ENCODE assay signal across 1 cellular context in genomic region chr1:184052194-184052559, GRCh38.
TF ChIP-seq lines count a peak whose summit lies in the region.

No MANE protein-coding gene starts in this region.

TF ChIP-seq in K562, 482 proteins besides CTCF, POLR2A, EP300 and RAD21 (continued from another document and continues in another):
- no peak for TF ChIP-seq MCM7 (IDR thresholded peaks at IDR 0.05)
- TF ChIP-seq ZNF133 (CRISPR knock-in tag; IDR thresholded peaks at IDR 0.05), result no peak
- TF ChIP-seq, protein P1, sequence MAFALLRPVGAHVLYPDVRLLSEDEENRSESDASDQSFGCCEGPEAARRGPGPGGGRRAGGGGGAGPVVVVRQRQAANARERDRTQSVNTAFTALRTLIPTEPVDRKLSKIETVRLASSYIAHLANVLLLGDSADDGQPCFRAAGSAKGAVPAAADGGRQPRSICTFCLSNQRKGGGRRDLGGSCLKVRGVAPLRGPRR (CRISPR knock-in tag; IDR thresholded peaks at IDR 0.05), result no peak
- TF ChIP-seq ZNF263 (CRISPR knock-in tag; IDR thresholded peaks at IDR 0.05; ENCODE audit: borderline replicate concordance), result no peak
- no peak for TF ChIP-seq NR2C2 (CRISPR knock-in tag; IDR thresholded peaks at IDR 0.05)
- no peak for TF ChIP-seq NR2C2 (tag; IDR thresholded peaks at IDR 0.05)
- TF ChIP-seq, protein P2, sequence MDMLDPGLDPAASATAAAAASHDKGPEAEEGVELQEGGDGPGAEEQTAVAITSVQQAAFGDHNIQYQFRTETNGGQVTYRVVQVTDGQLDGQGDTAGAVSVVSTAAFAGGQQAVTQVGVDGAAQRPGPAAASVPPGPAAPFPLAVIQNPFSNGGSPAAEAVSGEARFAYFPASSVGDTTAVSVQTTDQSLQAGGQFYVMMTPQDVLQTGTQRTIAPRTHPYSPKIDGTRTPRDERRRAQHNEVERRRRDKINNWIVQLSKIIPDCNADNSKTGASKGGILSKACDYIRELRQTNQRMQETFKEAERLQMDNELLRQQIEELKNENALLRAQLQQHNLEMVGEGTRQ (CRISPR knock-in tag; IDR thresholded peaks at IDR 0.05), result no peak
- peak; percentile 49 for TF ChIP-seq CHD1 (IDR thresholded peaks at IDR 0.05; ENCODE audit: low read length)
- TF ChIP-seq PURB (CRISPR knock-in tag; IDR thresholded peaks at IDR 0.05; ENCODE audit: low read depth), result no peak
- TF ChIP-seq FOXA1 (IDR thresholded peaks at IDR 0.05; ENCODE audit: borderline replicate concordance), result no peak
- TF ChIP-seq, protein P3, sequence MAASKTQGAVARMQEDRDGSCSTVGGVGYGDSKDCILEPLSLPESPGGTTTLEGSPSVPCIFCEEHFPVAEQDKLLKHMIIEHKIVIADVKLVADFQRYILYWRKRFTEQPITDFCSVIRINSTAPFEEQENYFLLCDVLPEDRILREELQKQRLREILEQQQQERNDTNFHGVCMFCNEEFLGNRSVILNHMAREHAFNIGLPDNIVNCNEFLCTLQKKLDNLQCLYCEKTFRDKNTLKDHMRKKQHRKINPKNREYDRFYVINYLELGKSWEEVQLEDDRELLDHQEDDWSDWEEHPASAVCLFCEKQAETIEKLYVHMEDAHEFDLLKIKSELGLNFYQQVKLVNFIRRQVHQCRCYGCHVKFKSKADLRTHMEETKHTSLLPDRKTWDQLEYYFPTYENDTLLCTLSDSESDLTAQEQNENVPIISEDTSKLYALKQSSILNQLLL (CRISPR knock-in tag; IDR thresholded peaks at IDR 0.05; ENCODE audit: borderline replicate concordance), result no peak
- TF ChIP-seq KDM1A (IDR thresholded peaks at IDR 0.05), result 0 out of 4 replicates have a peak, but pooled peaks of 1 of the 2 experiments have one; percentile 1
- no peak for TF ChIP-seq XRCC5 (IDR thresholded peaks at IDR 0.05; ENCODE audit: low read depth, low read length)
- TF ChIP-seq, protein P4, sequence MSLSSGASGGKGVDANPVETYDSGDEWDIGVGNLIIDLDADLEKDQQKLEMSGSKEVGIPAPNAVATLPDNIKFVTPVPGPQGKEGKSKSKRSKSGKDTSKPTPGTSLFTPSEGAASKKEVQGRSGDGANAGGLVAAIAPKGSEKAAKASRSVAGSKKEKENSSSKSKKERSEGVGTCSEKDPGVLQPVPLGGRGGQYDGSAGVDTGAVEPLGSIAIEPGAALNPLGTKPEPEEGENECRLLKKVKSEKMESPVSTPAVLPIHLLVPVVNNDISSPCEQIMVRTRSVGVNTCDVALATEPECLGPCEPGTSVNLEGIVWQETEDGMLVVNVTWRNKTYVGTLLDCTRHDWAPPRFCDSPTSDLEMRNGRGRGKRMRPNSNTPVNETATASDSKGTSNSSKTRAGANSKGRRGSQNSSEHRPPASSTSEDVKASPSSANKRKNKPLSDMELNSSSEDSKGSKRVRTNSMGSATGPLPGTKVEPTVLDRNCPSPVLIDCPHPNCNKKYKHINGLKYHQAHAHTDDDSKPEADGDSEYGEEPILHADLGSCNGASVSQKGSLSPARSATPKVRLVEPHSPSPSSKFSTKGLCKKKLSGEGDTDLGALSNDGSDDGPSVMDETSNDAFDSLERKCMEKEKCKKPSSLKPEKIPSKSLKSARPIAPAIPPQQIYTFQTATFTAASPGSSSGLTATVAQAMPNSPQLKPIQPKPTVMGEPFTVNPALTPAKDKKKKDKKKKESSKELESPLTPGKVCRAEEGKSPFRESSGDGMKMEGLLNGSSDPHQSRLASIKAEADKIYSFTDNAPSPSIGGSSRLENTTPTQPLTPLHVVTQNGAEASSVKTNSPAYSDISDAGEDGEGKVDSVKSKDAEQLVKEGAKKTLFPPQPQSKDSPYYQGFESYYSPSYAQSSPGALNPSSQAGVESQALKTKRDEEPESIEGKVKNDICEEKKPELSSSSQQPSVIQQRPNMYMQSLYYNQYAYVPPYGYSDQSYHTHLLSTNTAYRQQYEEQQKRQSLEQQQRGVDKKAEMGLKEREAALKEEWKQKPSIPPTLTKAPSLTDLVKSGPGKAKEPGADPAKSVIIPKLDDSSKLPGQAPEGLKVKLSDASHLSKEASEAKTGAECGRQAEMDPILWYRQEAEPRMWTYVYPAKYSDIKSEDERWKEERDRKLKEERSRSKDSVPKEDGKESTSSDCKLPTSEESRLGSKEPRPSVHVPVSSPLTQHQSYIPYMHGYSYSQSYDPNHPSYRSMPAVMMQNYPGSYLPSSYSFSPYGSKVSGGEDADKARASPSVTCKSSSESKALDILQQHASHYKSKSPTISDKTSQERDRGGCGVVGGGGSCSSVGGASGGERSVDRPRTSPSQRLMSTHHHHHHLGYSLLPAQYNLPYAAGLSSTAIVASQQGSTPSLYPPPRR (CRISPR knock-in tag; IDR thresholded peaks at IDR 0.05; ENCODE audit: borderline replicate concordance), result no peak
- peak; percentile 13; the same call in 1 of the 2 replicates for TF ChIP-seq ARID1B (IDR thresholded peaks at IDR 0.05)
- no peak for TF ChIP-seq RCOR1 (IDR thresholded peaks at IDR 0.05; ENCODE audit: borderline replicate concordance in 1 of 2, low read depth in 2 of 2, low read length in 2 of 2)
- no peak for TF ChIP-seq HNRNPL (IDR thresholded peaks at IDR 0.05; ENCODE audit: low read depth, low read length)
- TF ChIP-seq DLX4 (CRISPR knock-in tag; IDR thresholded peaks at IDR 0.05), result no peak
- TF ChIP-seq ZBTB8A (IDR thresholded peaks at IDR 0.05; ENCODE audit: partially characterized antibody), result no peak
- TF ChIP-seq, protein P5, sequence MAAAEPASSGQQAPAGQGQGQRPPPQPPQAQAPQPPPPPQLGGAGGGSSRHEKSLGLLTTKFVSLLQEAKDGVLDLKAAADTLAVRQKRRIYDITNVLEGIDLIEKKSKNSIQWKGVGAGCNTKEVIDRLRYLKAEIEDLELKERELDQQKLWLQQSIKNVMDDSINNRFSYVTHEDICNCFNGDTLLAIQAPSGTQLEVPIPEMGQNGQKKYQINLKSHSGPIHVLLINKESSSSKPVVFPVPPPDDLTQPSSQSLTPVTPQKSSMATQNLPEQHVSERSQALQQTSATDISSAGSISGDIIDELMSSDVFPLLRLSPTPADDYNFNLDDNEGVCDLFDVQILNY (CRISPR knock-in tag; IDR thresholded peaks at IDR 0.05), result no peak
- TF ChIP-seq ZNF511 (CRISPR knock-in tag; IDR thresholded peaks at IDR 0.05), result no peak
- no peak for TF ChIP-seq KLF13 (tag; IDR thresholded peaks at IDR 0.05; ENCODE audit: borderline replicate concordance, low read depth)
- 0 out of 2 replicates have a peak, but pooled peaks have one; percentile 21 for TF ChIP-seq ZNF766 (CRISPR knock-in tag; conservative IDR thresholded peaks at IDR 0.05)
- no peak for TF ChIP-seq ZFX (CRISPR knock-in tag; IDR thresholded peaks at IDR 0.05)
- no peak for TF ChIP-seq FOSL1 (tag; conservative IDR thresholded peaks at IDR 0.05)
- no peak for TF ChIP-seq POLR2AphosphoS5 (IDR thresholded peaks at IDR 0.05; ENCODE audit: control insufficient read depth, insufficient read depth, low read depth, low read length)
- TF ChIP-seq ZNF586 (CRISPR knock-in tag; conservative IDR thresholded peaks at IDR 0.05), result no peak
- TF ChIP-seq DIDO1 (tag; IDR thresholded peaks at IDR 0.05; ENCODE audit: low read depth), result no peak
- no peak for TF ChIP-seq HDAC2 (IDR thresholded peaks at IDR 0.05)
- TF ChIP-seq MGA (IDR thresholded peaks at IDR 0.05), result no peak
- TF ChIP-seq HDAC3 (IDR thresholded peaks at IDR 0.05; ENCODE audit: borderline replicate concordance, partially characterized antibody), result peak; percentile 43
- TF ChIP-seq, protein P6, sequence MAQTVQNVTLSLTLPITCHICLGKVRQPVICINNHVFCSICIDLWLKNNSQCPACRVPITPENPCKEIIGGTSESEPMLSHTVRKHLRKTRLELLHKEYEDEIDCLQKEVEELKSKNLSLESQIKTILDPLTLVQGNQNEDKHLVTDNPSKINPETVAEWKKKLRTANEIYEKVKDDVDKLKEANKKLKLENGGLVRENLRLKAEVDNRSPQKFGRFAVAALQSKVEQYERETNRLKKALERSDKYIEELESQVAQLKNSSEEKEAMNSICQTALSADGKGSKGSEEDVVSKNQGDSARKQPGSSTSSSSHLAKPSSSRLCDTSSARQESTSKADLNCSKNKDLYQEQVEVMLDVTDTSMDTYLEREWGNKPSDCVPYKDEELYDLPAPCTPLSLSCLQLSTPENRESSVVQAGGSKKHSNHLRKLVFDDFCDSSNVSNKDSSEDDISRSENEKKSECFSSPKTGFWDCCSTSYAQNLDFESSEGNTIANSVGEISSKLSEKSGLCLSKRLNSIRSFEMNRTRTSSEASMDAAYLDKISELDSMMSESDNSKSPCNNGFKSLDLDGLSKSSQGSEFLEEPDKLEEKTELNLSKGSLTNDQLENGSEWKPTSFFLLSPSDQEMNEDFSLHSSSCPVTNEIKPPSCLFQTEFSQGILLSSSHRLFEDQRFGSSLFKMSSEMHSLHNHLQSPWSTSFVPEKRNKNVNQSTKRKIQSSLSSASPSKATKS (CRISPR knock-in tag; IDR thresholded peaks at IDR 0.05), result no peak
- peak; percentile 52 for TF ChIP-seq DPF2 (IDR thresholded peaks at IDR 0.05)
